Comparison of ENCODE assay signal across 8 cellular contexts in the genomic region with DNA sequence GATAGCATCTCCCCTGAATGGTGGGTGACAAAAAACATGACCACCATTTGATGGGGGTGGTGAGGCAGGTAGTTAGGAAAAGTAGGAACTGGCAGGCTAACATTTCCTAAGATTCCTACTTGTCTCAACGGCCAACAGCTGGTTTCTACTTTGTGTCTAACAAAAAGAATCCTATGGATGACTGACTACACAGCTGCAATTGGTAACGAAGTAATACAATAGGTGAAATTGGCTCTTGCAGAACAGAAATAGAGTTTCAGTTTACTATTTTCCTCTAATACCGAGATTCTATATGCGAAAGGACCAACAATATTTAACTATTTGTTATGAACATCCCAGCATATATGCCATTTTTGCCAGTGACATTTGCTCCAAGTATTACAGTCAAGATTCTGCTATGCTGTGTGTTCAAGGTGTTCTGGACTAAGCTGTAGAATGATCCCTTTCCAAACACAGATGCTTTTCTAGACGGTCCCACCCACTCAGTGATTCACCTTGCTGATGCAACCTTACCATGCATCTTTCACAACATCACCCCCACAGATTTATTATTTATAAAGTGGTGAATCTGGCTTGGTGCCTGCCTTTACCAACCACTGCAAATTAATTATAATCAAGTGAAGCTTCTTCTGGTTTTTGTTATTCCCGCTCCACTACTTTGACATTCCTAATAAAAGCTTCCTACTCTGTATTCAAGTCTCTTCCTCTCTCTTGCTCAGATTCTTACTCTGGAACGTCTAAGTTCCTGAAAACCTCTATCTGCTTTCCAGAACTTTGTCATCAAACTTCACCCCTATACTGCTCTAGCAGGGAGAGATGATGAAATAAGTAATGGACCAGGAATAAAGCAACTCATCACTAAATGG. TPM values are rescaled to one million over a fixed set of nuclear protein-coding genes. Genes with fewer than 3 reads are reported as not detected.
DNase-seq lines count a peak whose midpoint lies in the region; ATAC-seq and TF ChIP-seq lines count a peak whose summit lies in the region.

No MANE protein-coding gene starts in this region.

- intact Hi-C loops in CD4-positive, alpha-beta memory T cell (cut with micrococcal nuclease), result no loop called here
- intact Hi-C loops in upper lobe of right lung (cut with DNase I), result no loop called here

- H3K27me3 ChIP-seq in CD4-positive, alpha-beta memory T cell (ENCODE audit: insufficient read depth, low read length), result no peaks in the 10 kb centered on the region
- H3K27me3 ChIP-seq in upper lobe of right lung, result no peaks in the 10 kb centered on the region

- CTCF ChIA-PET in CD4-positive, alpha-beta memory T cell (lab: Charles Lee; ENCODE audit: partially characterized antibody), result interaction anchor here (0.5 to 2.2 kb wide), 7 partner anchors 8 to 156 kb away, joined by 3 to 7 read pairs (median 3); a partner anchor contains a TSS

- no peaks in the 10 kb centered on the region for H3K9me3 Mint-ChIP-seq in CD4-positive, alpha-beta memory T cell
- no peaks in the 10 kb centered on the region for H3K9me3 Mint-ChIP-seq in naive thymus-derived CD8-positive, alpha-beta T cell

- no peak overlapping the region for H3K4me3 Mint-ChIP-seq in CD4-positive, alpha-beta memory T cell
- H3K4me3 Mint-ChIP-seq in naive thymus-derived CD8-positive, alpha-beta T cell, result no peak overlapping the region

- peak in 1 of 2 donors; percentile 37 for ATAC-seq in naive thymus-derived CD8-positive, alpha-beta T cell
- ATAC-seq in upper lobe of right lung (no peak), GM19463 (IDR thresholded peaks at IDR 0.05; ENCODE audit: unreplicated experiment) (no peak)

- peaks cover 10 to 61% of the 10 kb centered on the region in 2 donors for H3K36me3 Mint-ChIP-seq in CD4-positive, alpha-beta memory T cell
- peaks cover 0 to 69% (median 19%) of the 10 kb centered on the region in 3 donors for H3K36me3 Mint-ChIP-seq in naive thymus-derived CD8-positive, alpha-beta T cell

- H3K36me3 ChIP-seq in CD4-positive, alpha-beta memory T cell (ENCODE audit: insufficient read depth, low read length), result peaks cover 6% of the 10 kb centered on the region
- H3K36me3 ChIP-seq in upper lobe of right lung, result peaks cover 50% of the 10 kb centered on the region

- peaks cover 11 to 33% (median 24%) of the 10 kb centered on the region in 4 donors for H3K4me1 Mint-ChIP-seq in CD4-positive, alpha-beta memory T cell
- H3K4me1 Mint-ChIP-seq in naive thymus-derived CD8-positive, alpha-beta T cell, result peaks cover 14 to 31% (median 26%) of the 10 kb centered on the region in 4 donors

- in situ Hi-C loops in astrocyte of the cerebellum (cut with HindIII; ENCODE audit: low sequenced_read_pairs), result no loop called here

- POLR2A ChIA-PET in CD4-positive, alpha-beta memory T cell (lab: Charles Lee; ENCODE audit: partially characterized antibody), result interaction anchor here (0.6 to 2.2 kb wide), 10 partner anchors 8 to 158 kb away, joined by 3 to 9 read pairs (median 4); a partner anchor contains a TSS
- POLR2A ChIA-PET in naive thymus-derived CD8-positive, alpha-beta T cell (lab: Charles Lee), result interaction anchor here (1.1 to 2.1 kb wide), 3 partner anchors 11 to 156 kb away, joined by 3 to 8 read pairs (median 6); no protein-coding TSS in a partner anchor

- no peak for DNase-seq in CD4-positive, alpha-beta memory T cell
- DNase-seq in LHCN-M2 (ENCODE audit: low read depth), result peak; percentile 53
- peak; percentile 69 for DNase-seq in astrocyte of the cerebellum (ENCODE audit: low read depth)
- DNase-seq in naive thymus-derived CD8-positive, alpha-beta T cell, result no peak
- no peak for DNase-seq in upper lobe of right lung
- no peak for DNase-seq in UCSD-AML1 (lab: John Stamatoyannopoulos, UW; ENCODE audit: unreplicated experiment)
- DNase-seq in globus pallidus (ENCODE audit: low spot score), result no peak

- peak overlapping the region in 6 of 7 donors; percentile 55 to 88 (median 68) for H3K27ac Mint-ChIP-seq in CD4-positive, alpha-beta memory T cell
- H3K27ac Mint-ChIP-seq in naive thymus-derived CD8-positive, alpha-beta T cell, result peak overlapping the region; percentile 18 to 78 (median 64)

- H3K9me3 ChIP-seq in CD4-positive, alpha-beta memory T cell (ENCODE audit: control insufficient read depth in 1 of 2, low read length in 2 of 2), result no peaks in the 10 kb centered on the region
- no peaks in the 10 kb centered on the region for H3K9me3 ChIP-seq in upper lobe of right lung

- no peak overlapping the region for H3K27ac ChIP-seq in CD4-positive, alpha-beta memory T cell (ENCODE audit: low read depth, low read length)
- H3K27ac ChIP-seq in upper lobe of right lung, result no peak overlapping the region

- H3K4me3 ChIP-seq in CD4-positive, alpha-beta memory T cell (ENCODE audit: low read length in 2 of 2), result no peak overlapping the region
- H3K4me3 ChIP-seq in astrocyte of the cerebellum (ENCODE audit: low read depth, low read length) (no peak overlapping the region), upper lobe of right lung (no peak overlapping the region)

- TF ChIP-seq CTCF in astrocyte of the cerebellum (IDR thresholded peaks at IDR 0.05; ENCODE audit: low read depth, low read length, missing control alignments) (no peak), upper lobe of right lung (IDR thresholded peaks at IDR 0.05) (no peak)

- H3K4me1 ChIP-seq in CD4-positive, alpha-beta memory T cell (ENCODE audit: insufficient read depth, low read length), result peaks cover under 1% of the 10 kb centered on the region
- H3K4me1 ChIP-seq in upper lobe of right lung, result no peaks in the 10 kb centered on the region

- no peaks in the 10 kb centered on the region for H3K27me3 Mint-ChIP-seq in CD4-positive, alpha-beta memory T cell
- no peaks in the 10 kb centered on the region for H3K27me3 Mint-ChIP-seq in naive thymus-derived CD8-positive, alpha-beta T cell

RNA-seq across cellular contexts. Expression of a gene that starts 16.8 kb away (rescaled TPM):
- total RNA-seq in CD4-positive, alpha-beta memory T cell, result 10 to 100 TPM; 42.9 to 46.8 TPM
- polyA plus RNA-seq in CD4-positive, alpha-beta memory T cell, result 10 to 100 TPM; 24.4 to 28.5 TPM
- total RNA-seq in LHCN-M2 (2014; rRNA removed), result 23.1 and 27.8 TPM in 2 replicates
- 22.5 TPM for polyA plus RNA-seq in LHCN-M2 (2012)
- total RNA-seq in naive thymus-derived CD8-positive, alpha-beta T cell, result 10 to 100 TPM; 46.5 to 60.3 TPM
- 10 to 100 TPM; 25.1 to 29.7 (median 29.0) TPM for polyA plus RNA-seq in naive thymus-derived CD8-positive, alpha-beta T cell
- total RNA-seq in upper lobe of right lung, result 25.3 TPM

RNA-seq across cellular contexts. Expression of a gene that starts 17.2 kb away (rescaled TPM):
- 10 to 100 TPM; 67.9 to 69.4 TPM for total RNA-seq in CD4-positive, alpha-beta memory T cell
- 10 to 100 TPM; 49.8 to 61.3 TPM for polyA plus RNA-seq in CD4-positive, alpha-beta memory T cell
- total RNA-seq in LHCN-M2 (2014; rRNA removed) (28.9 and 36.2 TPM in 2 replicates), upper lobe of right lung (58.4 TPM)
- polyA plus RNA-seq in LHCN-M2 (2012), result 16.0 TPM
- total RNA-seq in naive thymus-derived CD8-positive, alpha-beta T cell, result 10 to 100 TPM; 66.1 to 72.6 TPM
- 10 to 100 TPM; 43.2 to 58.3 (median 57.7) TPM for polyA plus RNA-seq in naive thymus-derived CD8-positive, alpha-beta T cell

RNA-seq across cellular contexts. Expression of a gene that starts 30.5 kb away (rescaled TPM):
- 100 to 1,000 TPM; 358 to 376 TPM for total RNA-seq in CD4-positive, alpha-beta memory T cell
- 100 to 1,000 TPM; 329 to 494 TPM for polyA plus RNA-seq in CD4-positive, alpha-beta memory T cell
- 17.7 and 40.0 TPM in 2 replicates for total RNA-seq in LHCN-M2 (2014; rRNA removed)
- polyA plus RNA-seq in LHCN-M2 (2012), result 58.7 TPM
- total RNA-seq in naive thymus-derived CD8-positive, alpha-beta T cell, result 100 to 1,000 TPM; 361 to 367 TPM
- polyA plus RNA-seq in naive thymus-derived CD8-positive, alpha-beta T cell, result 100 to 1,000 TPM; 318 to 385 (median 341) TPM
- total RNA-seq in upper lobe of right lung, result 48.6 TPM

Comparison
In these comparisons a context has a peak if more than half of its experiments do, and no peak if none do; other contexts are left out.
1. DNase-seq: peak in LHCN-M2 (single experiment) and astrocyte of the cerebellum (single experiment); none in CD4-positive, alpha-beta memory T cell (0 of 5), naive thymus-derived CD8-positive, alpha-beta T cell (0 of 10), upper lobe of right lung (single experiment), UCSD-AML1 (single experiment) and globus pallidus (single experiment).